In genomic region chr5:143714629-143715028, GRCh38 we compare ENCODE assay signal across 13 cellular contexts.
DNase-seq lines count a peak whose midpoint lies in the region; ATAC-seq and TF ChIP-seq lines count a peak whose summit lies in the region.
"Had no signal": no experiment of that assay in that cellular context is flagged by ENCODE, and none has a peak within 500 bp of the region (broad histone marks: within the 10 kb centered on the region; RNA-seq: fewer than 3 reads in every experiment).

No MANE protein-coding gene starts in this region.

- intact Hi-C loops in ascending aorta (cut with DNase I), result no loop called here

- H3K4me1 ChIP-seq in SJSA1 (replicated peaks) (peaks cover 18% of the 10 kb centered on the region), ascending aorta (no peaks in the 10 kb centered on the region)
- H3K4me1 ChIP-seq in effector memory CD4-positive, alpha-beta T cell (ENCODE audit: control insufficient read depth, insufficient read depth, low read length, poor library complexity, severe bottlenecking), result no peaks in the 10 kb centered on the region

- no peak overlapping the region for H3K4me3 Mint-ChIP-seq in T-helper 2 cell treated with Interferon-gamma antibody and Interleukin-4, amounts not matched to agents 5 μg/mL and 100 μg/mL, for 36 hours
- H3K4me3 Mint-ChIP-seq: activated naive CD8-positive, alpha-beta T cell; immature natural killer cell had no signal

- H3K27me3 ChIP-seq in SJSA1 (replicated peaks), result no peaks in the 10 kb centered on the region
- no peaks in the 10 kb centered on the region for H3K27me3 ChIP-seq in ascending aorta
- no peaks in the 10 kb centered on the region for H3K27me3 ChIP-seq in effector memory CD4-positive, alpha-beta T cell (replicated peaks; ENCODE audit: control insufficient read depth, insufficient read depth, low read length, poor library complexity, severe bottlenecking)
- H3K27me3 ChIP-seq: tibial artery had no signal

- H3K9me3 ChIP-seq in SJSA1 (replicated peaks) (no peaks in the 10 kb centered on the region), ascending aorta (no peaks in the 10 kb centered on the region)
- H3K9me3 ChIP-seq in effector memory CD4-positive, alpha-beta T cell (ENCODE audit: control insufficient read depth, low read length), result no peaks in the 10 kb centered on the region
- H3K9me3 ChIP-seq: tibial artery had no signal

- no peak for TF ChIP-seq CTCF in ascending aorta (IDR thresholded peaks at IDR 0.05)

- H3K9me3 Mint-ChIP-seq in T-helper 2 cell treated with Interferon-gamma antibody and Interleukin-4, amounts not matched to agents 5 μg/mL and 100 μg/mL, for 36 hours, result no peaks in the 10 kb centered on the region
- H3K9me3 Mint-ChIP-seq: immature natural killer cell had no signal

- H3K27ac ChIP-seq in SJSA1 (no peak overlapping the region), ascending aorta (no peak overlapping the region)
- no peak overlapping the region for H3K27ac ChIP-seq in effector memory CD4-positive, alpha-beta T cell (ENCODE audit: insufficient read depth, low read length, poor library complexity, severe bottlenecking)
- H3K27ac ChIP-seq: tibial artery had no signal

- H3K27ac Mint-ChIP-seq in T-helper 2 cell treated with Interferon-gamma antibody and Interleukin-4, amounts not matched to agents 5 μg/mL and 100 μg/mL, for 36 hours, result no peak overlapping the region
- H3K27ac Mint-ChIP-seq: activated naive CD8-positive, alpha-beta T cell; immature natural killer cell had no signal

- peaks cover 1% of the 10 kb centered on the region for H3K4me1 Mint-ChIP-seq in T-helper 2 cell treated with Interferon-gamma antibody and Interleukin-4, amounts not matched to agents 5 μg/mL and 100 μg/mL, for 36 hours (ENCODE audit: low read depth)

- H3K27me3 Mint-ChIP-seq in T-helper 2 cell treated with Interferon-gamma antibody and Interleukin-4, amounts not matched to agents 5 μg/mL and 100 μg/mL, for 36 hours (ENCODE audit: low read depth), result no peaks in the 10 kb centered on the region

- ATAC-seq in GM19351 (IDR thresholded peaks at IDR 0.05; ENCODE audit: unreplicated experiment), result peak; percentile 91
- ATAC-seq in HG03095 (IDR thresholded peaks at IDR 0.05; ENCODE audit: unreplicated experiment), result peak; percentile 60

- H3K36me3 Mint-ChIP-seq in T-helper 2 cell treated with Interferon-gamma antibody and Interleukin-4, amounts not matched to agents 5 μg/mL and 100 μg/mL, for 36 hours (ENCODE audit: low read depth), result no peaks in the 10 kb centered on the region
- H3K36me3 Mint-ChIP-seq: activated naive CD8-positive, alpha-beta T cell; immature natural killer cell had no signal

- H3K36me3 ChIP-seq in SJSA1, result no peaks in the 10 kb centered on the region
- H3K36me3 ChIP-seq in ascending aorta, result no peaks in the 10 kb centered on the region
- H3K36me3 ChIP-seq in effector memory CD4-positive, alpha-beta T cell (ENCODE audit: control insufficient read depth, insufficient read depth, low read length), result no peaks in the 10 kb centered on the region
- H3K36me3 ChIP-seq: tibial artery had no signal

- peak; percentile 35 for DNase-seq in A172 (ENCODE audit: low spot score)
- DNase-seq in SJSA1 (ENCODE audit: low read depth in 1 of 2, low spot score in 2 of 2), result peak; percentile 39 to 59
- no peak for DNase-seq in cortex of kidney (lab: John Stamatoyannopoulos, UW)
- no peak for DNase-seq in T-helper 2 cell treated with Interferon-gamma antibody and Interleukin-4, amounts not matched to agents 5 μg/mL and 100 μg/mL, for 36 hours (ENCODE audit: low spot score)
- no peak for DNase-seq in ascending aorta (ENCODE audit: low spot score in 2 of 2)
- no peak for DNase-seq in effector memory CD4-positive, alpha-beta T cell
- DNase-seq: GF-D8, immature natural killer cell, OCI-M1, tibial artery had no signal

- H3K4me3 ChIP-seq in SJSA1, result no peak overlapping the region
- H3K4me3 ChIP-seq in ascending aorta, result no peak overlapping the region
- H3K4me3 ChIP-seq in effector memory CD4-positive, alpha-beta T cell (ENCODE audit: insufficient read depth, low read depth, low read length, poor library complexity, severe bottlenecking), result no peak overlapping the region
- H3K4me3 ChIP-seq: tibial artery had no signal

Comparison
In these comparisons a context has a peak if more than half of its experiments do, and no peak if none do; other contexts are left out.
1. DNase-seq: peak in A172 (single experiment) and SJSA1 (2 of 2); none in cortex of kidney (single experiment), T-helper 2 cell treated with Interferon-gamma antibody and Interleukin-4, amounts not matched to agents 5 μg/mL and 100 μg/mL, for 36 hours (single experiment), ascending aorta (0 of 2) and effector memory CD4-positive, alpha-beta T cell (0 of 3).